In the genomic region with DNA sequence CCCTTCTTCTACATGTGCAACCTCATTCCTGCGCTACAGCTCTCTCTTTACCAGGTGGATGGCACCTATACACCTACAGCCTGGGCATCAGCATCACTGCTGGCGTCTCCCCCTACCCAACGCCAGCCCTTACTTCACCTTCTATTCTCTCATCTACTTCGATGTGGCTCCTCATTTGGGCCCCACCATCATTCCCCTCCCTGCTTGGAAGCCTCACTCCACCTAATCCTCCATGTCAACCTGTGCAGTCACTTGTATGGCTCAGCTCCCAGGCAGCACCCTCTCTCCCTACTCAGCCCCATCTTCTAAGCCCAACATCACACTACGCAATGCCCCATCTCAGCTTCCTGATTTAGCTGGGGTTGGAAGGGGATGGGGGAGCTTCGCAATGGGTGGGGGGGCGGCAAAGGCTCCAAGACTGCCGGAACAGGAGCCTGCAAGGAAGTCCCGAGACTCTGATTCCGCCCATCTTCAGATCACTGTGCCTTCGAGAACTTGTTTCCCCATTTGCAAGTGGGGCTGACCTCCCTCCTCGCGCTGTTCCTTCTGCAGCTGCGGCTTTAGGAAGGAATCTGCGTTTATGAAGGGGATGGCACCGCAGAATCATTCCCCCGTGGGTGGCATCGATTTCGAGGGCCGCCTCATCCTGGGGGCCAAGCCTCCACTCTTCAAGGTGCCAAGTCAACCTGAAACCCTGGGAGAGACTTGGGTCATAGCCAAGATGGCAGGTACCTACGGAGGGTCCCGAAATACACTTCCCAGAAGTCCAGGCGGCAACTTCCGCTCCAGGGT, we compare ENCODE assay signal across 8 cellular contexts. TPM values are rescaled to one million over a fixed set of nuclear protein-coding genes. Genes with fewer than 3 reads are reported as not detected.
DNase-seq lines count a peak whose midpoint lies in the region; ATAC-seq, FAIRE-seq and TF ChIP-seq lines count a peak whose summit lies in the region.

No MANE protein-coding gene starts in this region.

- H4K8ac ChIP-seq in H1 (ENCODE audit: extremely low read depth, insufficient read depth, low read length): peak overlapping the region; percentile 30

- no peak overlapping the region for H2BK20ac ChIP-seq in H1 (ENCODE audit: low read length)

- H3K4ac ChIP-seq in H1 (replicated peaks; ENCODE audit: insufficient read length, low read depth, low read length): peak overlapping the region; percentile 19

- POLR2A ChIA-PET in H1 (lab: Charles Lee; ENCODE audit: partially characterized antibody): interaction anchor here (0.6 to 17.2 kb wide), 8 partner anchors 12 to 1183 kb away, joined by 3 to 434 read pairs (median 4); a partner anchor contains a TSS

- H3K9me3 ChIP-seq in H1 (ENCODE audit: insufficient read depth in 2 of 2, low read depth in 1 of 2, low read length in 1 of 2) (no peaks in the 10 kb centered on the region), neuron (ENCODE audit: low read length) (no peaks in the 10 kb centered on the region)

- H2BK15ac ChIP-seq in H1 (ENCODE audit: low read length): no peak overlapping the region

- peak overlapping the region; percentile 63 to 72 for H3K4me2 ChIP-seq in H1 (ENCODE audit: insufficient read depth in 1 of 2, low read depth in 2 of 2, low read length in 2 of 2)

- ATAC-seq in HG03159 (IDR thresholded peaks at IDR 0.05; ENCODE audit: unreplicated experiment): no peak

- DNase-seq in NB4 (ENCODE audit: low read depth) (no peak), H1 (ENCODE audit: low read depth in 1 of 2, low spot score in 2 of 2) (no peak), islet precursor cell (no peak), medulla oblongata (ENCODE audit: extremely low spot score) (no peak), GM03348 (ENCODE audit: low spot score) (no peak)

- peak overlapping the region; percentile 89 for H3K27ac ChIP-seq in C4-2B
- H3K27ac ChIP-seq in H1 (ENCODE audit: low read depth, low read length): peak overlapping the region; percentile 5

- peak overlapping the region; percentile 75 for H3K4me3 ChIP-seq in NB4 (ENCODE audit: low read depth, low read length)
- H3K4me3 ChIP-seq in H1 (ENCODE audit: extremely low read depth in 1 of 4, insufficient read depth in 2 of 4, low read depth in 3 of 4, low read length in 4 of 4): peak overlapping the region; percentile 70 to 87 (median 78)
- H3K4me3 ChIP-seq in neuron (ENCODE audit: low read length): peak overlapping the region; percentile 56

- no peak overlapping the region; the same call in 1 of the 2 replicates for H2BK5ac ChIP-seq in H1 (ENCODE audit: low read depth, low read length)

- no peaks in the 10 kb centered on the region for H3K79me2 ChIP-seq in H1 (ENCODE audit: control insufficient read depth in 1 of 2, insufficient read depth in 2 of 2, low read length in 2 of 2)

- H3K23me2 ChIP-seq in H1 (ENCODE audit: low read depth, low read length): peaks cover 17% of the 10 kb centered on the region

- no peaks in the 10 kb centered on the region for H3K79me1 ChIP-seq in H1 (ENCODE audit: low read depth, low read length)

- H2BK120ac ChIP-seq in H1 (replicated peaks; ENCODE audit: low read depth, low read length): no peak overlapping the region

- no peak overlapping the region for H3K56ac ChIP-seq in H1 (replicated peaks; ENCODE audit: insufficient read length, low read depth, low read length)

- peak; percentile 25 for TF ChIP-seq POLR2A in NB4 (IDR thresholded peaks at IDR 0.05; ENCODE audit: extremely low read depth, insufficient read length)
- no peak for TF ChIP-seq POLR2A in H1 (IDR thresholded peaks at IDR 0.05; ENCODE audit: control extremely low read depth in 1 of 2, low read depth in 2 of 2, low read length in 2 of 2)

- peak overlapping the region; percentile 14 for H4K5ac ChIP-seq in H1 (ENCODE audit: insufficient read length, low read depth, low read length)

- no peak overlapping the region for H3K23ac ChIP-seq in H1 (ENCODE audit: insufficient read length)

- peak overlapping the region in 2 of 4 experiments; percentile 2 to 40; a peak in 2 of 7 replicates for H3K9ac ChIP-seq in H1 (replicated peaks in 1 of 4; ENCODE audit: extremely low read depth in 1 of 4, low read depth in 3 of 4, low read length in 3 of 4)

- H2AK5ac ChIP-seq in H1 (ENCODE audit: low read depth, low read length): no peak overlapping the region

- no peak for TF ChIP-seq RAD21 in H1 (IDR thresholded peaks at IDR 0.05 in 1 of 2, conservative IDR thresholded peaks at IDR 0.05 in 1 of 2; ENCODE audit: low read depth in 2 of 2, low read length in 2 of 2)

- H2AFZ ChIP-seq in H1 (ENCODE audit: low read length): 0 out of 2 replicates have a peak overlapping the region, but pooled peaks have one; percentile 18
- H2AFZ ChIP-seq in neuron (ENCODE audit: low read depth, low read length): no peak overlapping the region

- H4K91ac ChIP-seq in H1 (replicated peaks; ENCODE audit: insufficient read length, low read length): peak overlapping the region; percentile 11

- TF ChIP-seq EP300 in H1 (IDR thresholded peaks at IDR 0.05; ENCODE audit: borderline replicate concordance in 1 of 2, low read depth in 2 of 2, low read length in 2 of 2): no peak

- TF ChIP-seq CTCF in C4-2B (conservative IDR thresholded peaks at IDR 0.05) (no peak), NB4 (IDR thresholded peaks at IDR 0.05; ENCODE audit: low read depth, low read length) (no peak), H1 (IDR thresholded peaks at IDR 0.05; ENCODE audit: control extremely low read depth in 1 of 3, insufficient read depth in 1 of 3, low read depth in 1 of 3, low read length in 3 of 3) (no peak)

- peak; percentile 60 for FAIRE-seq in H1 (lab: Jason Lieb, UNC)

- H2BK12ac ChIP-seq in H1 (ENCODE audit: low read depth, low read length): peak overlapping the region; percentile 29; the same call in 1 of the 2 replicates

- CTCF ChIA-PET in H1 (lab: Charles Lee; ENCODE audit: partially characterized antibody): interaction anchor here (0.7 to 2.4 kb wide), 7 partner anchors 9 to 71 kb away, joined by 3 to 14 read pairs (median 3); a partner anchor contains a TSS

- H3K14ac ChIP-seq in H1 (ENCODE audit: insufficient read length): no peak overlapping the region

- H3K36me3 ChIP-seq in H1 (ENCODE audit: control insufficient read depth in 2 of 4, insufficient read depth in 4 of 4, low read length in 3 of 4) (peaks cover 2 to 7% (median 6%) of the 10 kb centered on the region in 4 experiments; a peak in 3 of 8 replicates), neuron (ENCODE audit: insufficient read depth, low read length) (peaks cover 13% of the 10 kb centered on the region)

- 56% methylated on average over 23 of the region's 24 CpGs; no CpG with 5 or more reads in 1 of the 2 experiments for WGBS in H1 (ENCODE audit: extremely low coverage in 1 of 2, insufficient coverage in 1 of 2, insufficient read length in 1 of 2, insufficient replicate concordance in 2 of 2, low coverage in 1 of 2, low lambda C conversion rate in 2 of 2, missing lambda C conversion rate in 1 of 2), 2 experiments

- peaks cover 0 to 2% of the 10 kb centered on the region in 2 experiments for H4K20me1 ChIP-seq in H1 (replicated peaks in 1 of 2; ENCODE audit: control insufficient read depth in 1 of 2, insufficient read depth in 2 of 2, low read length in 2 of 2)

- no peaks in the 10 kb centered on the region for H3K27me3 ChIP-seq in H1 (replicated peaks in 1 of 4; ENCODE audit: control insufficient read depth in 3 of 4, extremely low read depth in 1 of 4, insufficient read depth in 3 of 4, low read length in 3 of 4)
- H3K27me3 ChIP-seq in neuron (ENCODE audit: insufficient read depth, low read length): no peaks in the 10 kb centered on the region

- H3K18ac ChIP-seq in H1 (ENCODE audit: extremely low read depth, low read length): peak overlapping the region; percentile 72

- peaks cover 0 to 11% (median 1%) of the 10 kb centered on the region in 4 experiments; a peak in 3 of 7 replicates for H3K4me1 ChIP-seq in H1 (replicated peaks in 1 of 4; ENCODE audit: control insufficient read depth in 3 of 4, insufficient read depth in 4 of 4, low read length in 3 of 4)
- H3K4me1 ChIP-seq in neuron (ENCODE audit: insufficient read depth, low read length): peaks cover 22% of the 10 kb centered on the region

RNA-seq across cellular contexts. Expression of a gene that starts 0.9 kb away (rescaled TPM):
- 15.2 and 15.5 TPM in 2 replicates for total RNA-seq in H1 (2021; fragmentation: NEBNext Ultra II Directional; extraction: Animal tissue kit (Norgen Biotek cat#: 25700))
- 25.0 and 38.0 TPM in 2 replicates for polyA plus RNA-seq in H1 (2011; rRNA removed)
- polyA plus RNA-seq in H1 (2011; cell fraction: cytosol; rRNA removed): 32.4 TPM
- 116 TPM for polyA plus RNA-seq in H1 (2011; cell fraction: nucleus; rRNA removed)
- 14.1 to 20.3 TPM (median 17.2 TPM) in 4 replicates for polyA plus RNA-seq in H1 (2012, experiment 1 of 2)
- polyA plus RNA-seq in H1 (2012, experiment 2 of 2): 11.9 TPM
- 12.7 TPM for polyA plus RNA-seq in H1 (2013, experiment 1 of 2)
- 9.5 TPM for polyA plus RNA-seq in H1 (2013, experiment 2 of 2)
- 10.4 and 16.7 TPM in 2 replicates for polyA minus RNA-seq in H1 (2011; rRNA and poly(A)+ RNA removed)
- 14.9 TPM for polyA minus RNA-seq in H1 (2011; cell fraction: cytosol; rRNA and poly(A)+ RNA removed)
- 23.9 TPM for polyA minus RNA-seq in H1 (2011; cell fraction: nucleus; rRNA and poly(A)+ RNA removed)

RNA-seq across cellular contexts. Expression of a gene that starts 13.8 kb away (rescaled TPM):
- 114 and 119 TPM in 2 replicates for total RNA-seq in H1 (2021; fragmentation: NEBNext Ultra II Directional; extraction: Animal tissue kit (Norgen Biotek cat#: 25700))
- polyA plus RNA-seq in H1 (2011; rRNA removed): 91.8 and 93.8 TPM in 2 replicates
- 82.4 TPM for polyA plus RNA-seq in H1 (2011; cell fraction: cytosol; rRNA removed)
- polyA plus RNA-seq in H1 (2011; cell fraction: nucleus; rRNA removed): 91.5 TPM
- polyA plus RNA-seq in H1 (2012, experiment 1 of 2): 95.9 to 118 TPM (median 107 TPM) in 4 replicates
- 85.0 TPM for polyA plus RNA-seq in H1 (2012, experiment 2 of 2)
- 86.6 TPM for polyA plus RNA-seq in H1 (2013, experiment 1 of 2)
- polyA plus RNA-seq in H1 (2013, experiment 2 of 2): 85.7 TPM
- 67.7 and 82.2 TPM in 2 replicates for polyA minus RNA-seq in H1 (2011; rRNA and poly(A)+ RNA removed)
- 50.6 TPM for polyA minus RNA-seq in H1 (2011; cell fraction: cytosol; rRNA and poly(A)+ RNA removed)
- polyA minus RNA-seq in H1 (2011; cell fraction: nucleus; rRNA and poly(A)+ RNA removed): 69.7 TPM

RNA-seq across cellular contexts. Expression of a gene that starts 17.3 kb away (rescaled TPM):
- 70.0 and 75.8 TPM in 2 replicates for total RNA-seq in H1 (2021; fragmentation: NEBNext Ultra II Directional; extraction: Animal tissue kit (Norgen Biotek cat#: 25700))
- 115 and 132 TPM in 2 replicates for polyA plus RNA-seq in H1 (2011; rRNA removed)
- 180 TPM for polyA plus RNA-seq in H1 (2011; cell fraction: cytosol; rRNA removed)
- 98.9 TPM for polyA plus RNA-seq in H1 (2011; cell fraction: nucleus; rRNA removed)
- polyA plus RNA-seq in H1 (2012, experiment 1 of 2): 105 to 150 TPM (median 138 TPM) in 4 replicates
- 99.5 TPM for polyA plus RNA-seq in H1 (2012, experiment 2 of 2)
- 83.2 TPM for polyA plus RNA-seq in H1 (2013, experiment 1 of 2)
- 87.1 TPM for polyA plus RNA-seq in H1 (2013, experiment 2 of 2)
- polyA minus RNA-seq in H1 (2011; rRNA and poly(A)+ RNA removed): 83.8 and 85.2 TPM in 2 replicates
- 70.9 TPM for polyA minus RNA-seq in H1 (2011; cell fraction: cytosol; rRNA and poly(A)+ RNA removed)
- polyA minus RNA-seq in H1 (2011; cell fraction: nucleus; rRNA and poly(A)+ RNA removed): 34.6 TPM

RNA-seq across cellular contexts. Expression of a gene that starts 28.4 kb away (rescaled TPM):
- total RNA-seq in H1 (2021; fragmentation: NEBNext Ultra II Directional; extraction: Animal tissue kit (Norgen Biotek cat#: 25700)): 1,398 and 1,433 TPM in 2 replicates
- 1,442 and 2,243 TPM in 2 replicates for polyA plus RNA-seq in H1 (2011; rRNA removed)
- polyA plus RNA-seq in H1 (2011; cell fraction: cytosol; rRNA removed): 1,009 TPM
- 3,768 TPM for polyA plus RNA-seq in H1 (2011; cell fraction: nucleus; rRNA removed)
- 1,824 to 2,237 TPM (median 2,041 TPM) in 4 replicates for polyA plus RNA-seq in H1 (2012, experiment 1 of 2)
- 2,033 TPM for polyA plus RNA-seq in H1 (2012, experiment 2 of 2)
- 913 TPM for polyA plus RNA-seq in H1 (2013, experiment 1 of 2)
- polyA plus RNA-seq in H1 (2013, experiment 2 of 2): 805 TPM
- polyA minus RNA-seq in H1 (2011; rRNA and poly(A)+ RNA removed): 3,393 and 4,202 TPM in 2 replicates
- polyA minus RNA-seq in H1 (2011; cell fraction: cytosol; rRNA and poly(A)+ RNA removed): 1,842 TPM
- polyA minus RNA-seq in H1 (2011; cell fraction: nucleus; rRNA and poly(A)+ RNA removed): 1,128 TPM

RNA-seq across cellular contexts. Expression of a gene that starts 52.6 kb away (rescaled TPM):
- 16.9 and 17.3 TPM in 2 replicates for total RNA-seq in H1 (2021; fragmentation: NEBNext Ultra II Directional; extraction: Animal tissue kit (Norgen Biotek cat#: 25700))
- 17.2 and 31.4 TPM in 2 replicates for polyA plus RNA-seq in H1 (2011; rRNA removed)
- 10.8 TPM for polyA plus RNA-seq in H1 (2011; cell fraction: cytosol; rRNA removed)
- 18.7 TPM for polyA plus RNA-seq in H1 (2011; cell fraction: nucleus; rRNA removed)
- 8.9 to 18.6 TPM (median 17.5 TPM) in 4 replicates for polyA plus RNA-seq in H1 (2012, experiment 1 of 2)
- 13.2 TPM for polyA plus RNA-seq in H1 (2012, experiment 2 of 2)
- polyA plus RNA-seq in H1 (2013, experiment 1 of 2): 12.5 TPM
- polyA plus RNA-seq in H1 (2013, experiment 2 of 2): 13.1 TPM
- polyA minus RNA-seq in H1 (2011; rRNA and poly(A)+ RNA removed): 5.0 and 5.1 TPM in 2 replicates
- polyA minus RNA-seq in H1 (2011; cell fraction: cytosol; rRNA and poly(A)+ RNA removed): 10.1 TPM
- 18.1 TPM for polyA minus RNA-seq in H1 (2011; cell fraction: nucleus; rRNA and poly(A)+ RNA removed)
